22 cellular contexts compared by ENCODE assay signal in the genomic region with DNA sequence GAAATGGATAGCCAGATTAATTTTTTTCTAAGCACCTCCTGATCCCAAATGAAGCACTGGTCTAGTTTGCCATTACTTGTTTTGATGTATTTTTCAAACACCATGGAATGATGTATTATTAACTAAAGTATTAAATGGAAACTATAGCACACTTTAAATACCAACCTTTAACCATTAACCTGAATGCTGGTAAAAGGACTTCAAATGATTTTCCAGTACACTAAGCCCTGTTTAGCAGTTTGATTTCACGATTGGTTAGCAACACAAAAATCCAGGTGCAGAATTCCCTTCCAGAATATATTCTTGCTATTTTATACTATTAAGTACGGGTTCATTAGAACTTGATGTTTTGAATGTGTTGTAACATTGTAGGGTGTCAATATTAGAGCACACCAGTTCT. TPM values are rescaled to one million over a fixed set of nuclear protein-coding genes. Genes with fewer than 3 reads are reported as not detected.
DNase-seq lines count a peak whose midpoint lies in the region; FAIRE-seq and TF ChIP-seq lines count a peak whose summit lies in the region.
"Had no signal": no experiment of that assay in that cellular context is flagged by ENCODE, and none has a peak within 500 bp of the region (broad histone marks: within the 10 kb centered on the region; RNA-seq: fewer than 3 reads in every experiment).

No MANE protein-coding gene starts in this region.

- H3K9me3 ChIP-seq in kidney (ENCODE audit: control insufficient read depth in 1 of 2, low read length in 2 of 2) (no peaks in the 10 kb centered on the region), adrenal gland (replicated peaks in 1 of 3) (no peaks in the 10 kb centered on the region)
- H3K9me3 ChIP-seq: BE2C, BLaER1, Caco-2 had no signal

- no peaks in the 10 kb centered on the region for H3K27me3 ChIP-seq in adrenal gland
- H3K27me3 ChIP-seq: BE2C, BLaER1 had no signal

- no peaks in the 10 kb centered on the region for H3K9me3 Mint-ChIP-seq in nephron
- H3K9me3 Mint-ChIP-seq: CD4-positive, alpha-beta T cell; CD8-positive, alpha-beta T cell had no signal

- H3K4me1 ChIP-seq in kidney (ENCODE audit: control insufficient read depth in 1 of 2, insufficient read depth in 1 of 2, low read depth in 1 of 2, low read length in 2 of 2) (peaks cover 6 to 8% of the 10 kb centered on the region in 2 donors), adrenal gland (replicated peaks in 1 of 2) (peaks cover 0 to 9% of the 10 kb centered on the region in 2 donors)
- H3K4me1 ChIP-seq: BE2C, BLaER1, Caco-2 had no signal

- TF ChIP-seq POLR2A in adrenal gland (IDR thresholded peaks at IDR 0.05) = no peak

- FAIRE-seq in kidney (lab: Jason Lieb, UNC) = peak; percentile 13
- FAIRE-seq: A204.1, D721Med, G401.6, GM12891, GM19239 had no signal

- intact Hi-C loops in kidney (cut with DNase I) (no loop called here), adrenal gland (cut with DNase I) (no loop called here)

- H3K9ac ChIP-seq in kidney (ENCODE audit: low read length in 2 of 2) = peak overlapping the region in 1 of 2 donors; percentile 32
- H3K9ac ChIP-seq: BLaER1 had no signal

- no peak overlapping the region for H3K4me3 Mint-ChIP-seq in nephron
- H3K4me3 Mint-ChIP-seq: CD4-positive, alpha-beta T cell; CD8-positive, alpha-beta T cell had no signal

- 84 to 95% (median 90%) methylated on average over 2 of the region's 2 CpGs for WGBS in adrenal gland, 4 donors

- H3K27ac ChIP-seq in kidney (ENCODE audit: low read depth in 2 of 2, low read length in 2 of 2) (no peak overlapping the region), adrenal gland (no peak overlapping the region)
- H3K27ac ChIP-seq: BLaER1, C4-2B had no signal

- DNase-seq in kidney = no peak
- DNase-seq in NOMO-1 (lab: John Stamatoyannopoulos, UW; ENCODE audit: unreplicated experiment in 2 of 2) = no peak
- DNase-seq in adrenal gland = no peak
- DNase-seq in C1 segment of cervical spinal cord (lab: John Stamatoyannopoulos, UW) = no peak
- DNase-seq: 8988T; ACHN; BE2C; Caco-2; Calu3; CD4-positive, alpha-beta T cell; CD8-positive, alpha-beta T cell; DMS79 treated with DMSO at 0.1 percent for 48 hours; GF-D8 had no signal

- no peaks in the 10 kb centered on the region for H3K36me3 Mint-ChIP-seq in nephron (ENCODE audit: low read depth)
- H3K36me3 Mint-ChIP-seq: CD8-positive, alpha-beta T cell had no signal

- H3K27me3 Mint-ChIP-seq in nephron (ENCODE audit: low read depth) = no peaks in the 10 kb centered on the region

- H3K36me3 ChIP-seq in kidney (ENCODE audit: control insufficient read depth in 1 of 2, insufficient read depth in 2 of 2, low read length in 2 of 2) = no peaks in the 10 kb centered on the region
- no peaks in the 10 kb centered on the region for H3K36me3 ChIP-seq in adrenal gland (replicated peaks in 1 of 2)
- H3K36me3 ChIP-seq: BE2C, BLaER1 had no signal

- H3K4me1 Mint-ChIP-seq in nephron = no peaks in the 10 kb centered on the region

- H3K4me3 ChIP-seq in kidney (ENCODE audit: low read length in 2 of 2) = peak overlapping the region in 1 of 2 donors; percentile 0
- H3K4me3 ChIP-seq in adrenal gland = no peak overlapping the region
- H3K4me3 ChIP-seq: BLaER1 had no signal

- TF ChIP-seq CTCF in kidney (IDR thresholded peaks at IDR 0.05; ENCODE audit: borderline replicate concordance, extremely low read depth, insufficient read depth) (no peak), nephron (IDR thresholded peaks at IDR 0.05; ENCODE audit: unreplicated experiment in 3 of 3) (no peak), adrenal gland (IDR thresholded peaks at IDR 0.05) (no peak)

- peak overlapping the region; percentile 91 to 96 (median 91) for H3K27ac Mint-ChIP-seq in nephron
- H3K27ac Mint-ChIP-seq: CD4-positive, alpha-beta T cell; CD8-positive, alpha-beta T cell had no signal

RNA-seq across cellular contexts. Expression of gene COL4A3, which starts 37.4 kb away (rescaled TPM):
- 48.8 TPM for total RNA-seq in kidney
- 20.8 TPM for polyA plus RNA-seq in kidney (ENCODE audit: insufficient read depth, low read depth, low replicate concordance)
- total RNA-seq in adrenal gland = 10 to 100 TPM in 7 of 8 donors, 1 to 10 TPM in 1; 6.0 to 51.0 (median 19.6) TPM
- 10 to 100 TPM in 2 of 3 donors, 1 to 10 TPM in 1; 4.3 to 53.6 (median 35.1) TPM for polyA plus RNA-seq in adrenal gland
- total RNA-seq: A673; CD4-positive, alpha-beta T cell had no signal

RNA-seq across cellular contexts. Expression of gene COL4A4, which starts 37.8 kb away (rescaled TPM):
- total RNA-seq in kidney (53.3 TPM), adrenal gland (10 to 100 TPM; 10.5 to 41.6 (median 26.0) TPM)
- polyA plus RNA-seq in kidney (ENCODE audit: insufficient read depth, low read depth, low replicate concordance) (7.2 TPM), adrenal gland (10 to 100 TPM in 1 of 3 donors, 1 to 10 TPM in 2; 4.3 to 12.3 (median 7.4) TPM)
- total RNA-seq: A673; CD4-positive, alpha-beta T cell; CD8-positive, alpha-beta T cell had no signal
